Comparison of ENCODE assay signal across 8 cellular contexts in the genomic region with DNA sequence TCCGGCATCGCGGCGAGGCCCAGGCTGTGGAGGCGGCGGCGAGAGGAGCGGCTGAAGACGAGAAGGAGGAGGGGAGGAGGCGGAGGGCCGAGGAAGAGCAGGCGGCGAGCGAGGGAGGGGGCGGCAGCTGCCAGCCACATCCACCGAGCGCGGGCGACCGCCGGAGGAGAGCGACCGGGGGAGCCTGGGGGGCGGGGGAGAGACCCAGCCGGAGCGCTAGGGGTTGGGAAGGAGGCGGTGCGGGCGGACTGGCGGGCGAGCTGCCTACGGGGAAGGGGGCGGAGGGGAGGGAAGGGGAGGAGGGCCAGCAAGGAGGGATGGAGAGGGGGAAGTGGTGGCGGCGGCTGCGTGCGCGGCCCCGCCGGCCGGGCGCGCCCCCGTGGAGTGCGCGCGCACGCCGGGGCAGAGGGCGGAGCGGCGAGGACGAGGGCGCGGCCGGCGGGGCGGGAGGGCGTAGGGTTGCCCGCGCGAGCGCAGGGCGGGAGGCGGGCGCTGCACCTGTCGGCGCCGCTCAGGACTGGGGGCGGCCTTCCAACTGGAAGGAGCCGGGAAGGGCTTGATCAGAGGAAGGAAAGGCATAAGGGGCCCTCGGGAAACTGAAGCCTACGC. TPM values are rescaled to one million over a fixed set of nuclear protein-coding genes. Genes with fewer than 3 reads are reported as not detected.
A peak's percentile ranks its signal among the peaks of the same experiment; 100 is the strongest.
DNase-seq lines count a peak whose midpoint lies in the region; ATAC-seq and TF ChIP-seq lines count a peak whose summit lies in the region.
"Not testable (repeated sequence)": the region's sequence is repeated elsewhere in the genome, so short reads cannot be mapped to it uniquely, and the experiment has no call there.

No MANE protein-coding gene starts in this region.

- peak overlapping the region; percentile 24 for H3K4me3 Mint-ChIP-seq in activated naive CD8-positive, alpha-beta T cell treated with anti-CD3 and anti-CD28 coated beads, Interleukin-2, amount 50 U/mL, for 24 hours

- TF ChIP-seq CTCF in tibial artery (IDR thresholded peaks at IDR 0.05): not testable (repeated sequence)

- peak overlapping the region; percentile 84 to 87 for H3K27ac ChIP-seq in tibial artery

- not testable (repeated sequence) for H3K27me3 Mint-ChIP-seq in activated naive CD8-positive, alpha-beta T cell treated with anti-CD3 and anti-CD28 coated beads, Interleukin-2, amount 50 U/mL, for 24 hours

- DNase-seq in NCI-H1436 (lab: John Stamatoyannopoulos, UW) (peak; percentile 88), T follicular helper cell (ENCODE audit: low read depth) (peak; percentile 82), cardiac septum (ENCODE audit: low spot score) (peak; percentile 95), pons (ENCODE audit: low spot score) (peak; percentile 59), tibial artery (peak; percentile 84 to 94)
- peak; percentile 82 for DNase-seq in activated naive CD8-positive, alpha-beta T cell treated with anti-CD3 and anti-CD28 coated beads, Interleukin-2, amount 50 U/mL, for 24 hours

- not testable (repeated sequence) for H3K27ac Mint-ChIP-seq in activated naive CD8-positive, alpha-beta T cell treated with anti-CD3 and anti-CD28 coated beads, Interleukin-2, amount 50 U/mL, for 24 hours

- not testable (repeated sequence) for H3K36me3 Mint-ChIP-seq in activated naive CD8-positive, alpha-beta T cell treated with anti-CD3 and anti-CD28 coated beads, Interleukin-2, amount 50 U/mL, for 24 hours (ENCODE audit: low read depth)

- not testable (repeated sequence) for H3K27me3 ChIP-seq in tibial artery

- H3K4me3 ChIP-seq in tibial artery: peak overlapping the region; percentile 74 to 82

- TF ChIP-seq POLR2A in GM10847 (IDR thresholded peaks at IDR 0.05; ENCODE audit: extremely low read depth, insufficient read length): peak; percentile 19

- peak; percentile 89 for ATAC-seq in HG02759 (IDR thresholded peaks at IDR 0.05; ENCODE audit: unreplicated experiment)
- peak; percentile 90 for ATAC-seq in activated naive CD8-positive, alpha-beta T cell treated with anti-CD3 and anti-CD28 coated beads, Interleukin-2, amount 50 U/mL, for 24 hours

- H3K36me3 ChIP-seq in tibial artery: not testable (repeated sequence)

- H3K9me3 ChIP-seq in tibial artery: not testable (repeated sequence)

- intact Hi-C loops in cardiac septum (cut with DNase I); tibial artery (cut with DNase I; ENCODE audit: low total_unique reads): not testable (repeated sequence)

- peaks cover 15% of the 10 kb centered on the region for H3K4me1 Mint-ChIP-seq in activated naive CD8-positive, alpha-beta T cell treated with anti-CD3 and anti-CD28 coated beads, Interleukin-2, amount 50 U/mL, for 24 hours

- peaks cover 0 to 19% (median 5%) of the 10 kb centered on the region in 4 donors for H3K4me1 ChIP-seq in tibial artery

- H3K9me3 Mint-ChIP-seq in activated naive CD8-positive, alpha-beta T cell treated with anti-CD3 and anti-CD28 coated beads, Interleukin-2, amount 50 U/mL, for 24 hours: not testable (repeated sequence)

RNA-seq across cellular contexts. Expression of a gene that starts 39.9 kb away (rescaled TPM):
- 26.3 TPM for total RNA-seq in cardiac septum

Comparison
In these comparisons a context has a peak if more than half of its experiments do, and no peak if none do; other contexts are left out.
1. Peak in every context shown above with its lines: DNase-seq, ATAC-seq, H3K4me3 ChIP-seq and H3K27ac ChIP-seq.